Comparison of ENCODE assay signal across 1 cellular context in genomic region chr14:49946320-49947141, GRCh38.
TF ChIP-seq lines count a peak whose summit lies in the region.

No MANE protein-coding gene starts in this region.

TF ChIP-seq in HEK293, 187 proteins besides CTCF, POLR2A, EP300 and RAD21 (continued from another document):
- TF ChIP-seq SP7 (tag by site-specific recombination; IDR thresholded peaks at IDR 0.05) (peak; percentile 80), ZNF311 (tag by site-specific recombination; IDR thresholded peaks at IDR 0.05; ENCODE audit: borderline replicate concordance) (no peak), SCRT1 (tag by site-specific recombination; IDR thresholded peaks at IDR 0.05; ENCODE audit: borderline replicate concordance) (peak; percentile 58; the same call in 1 of the 2 replicates), ZNF18 (tag by site-specific recombination; IDR thresholded peaks at IDR 0.05) (0 out of 2 replicates have a peak, but pooled peaks have one; percentile 50), ZNF112 (tag by site-specific recombination; IDR thresholded peaks at IDR 0.05) (no peak)
